21 cellular contexts compared by ENCODE assay signal in the genomic region with DNA sequence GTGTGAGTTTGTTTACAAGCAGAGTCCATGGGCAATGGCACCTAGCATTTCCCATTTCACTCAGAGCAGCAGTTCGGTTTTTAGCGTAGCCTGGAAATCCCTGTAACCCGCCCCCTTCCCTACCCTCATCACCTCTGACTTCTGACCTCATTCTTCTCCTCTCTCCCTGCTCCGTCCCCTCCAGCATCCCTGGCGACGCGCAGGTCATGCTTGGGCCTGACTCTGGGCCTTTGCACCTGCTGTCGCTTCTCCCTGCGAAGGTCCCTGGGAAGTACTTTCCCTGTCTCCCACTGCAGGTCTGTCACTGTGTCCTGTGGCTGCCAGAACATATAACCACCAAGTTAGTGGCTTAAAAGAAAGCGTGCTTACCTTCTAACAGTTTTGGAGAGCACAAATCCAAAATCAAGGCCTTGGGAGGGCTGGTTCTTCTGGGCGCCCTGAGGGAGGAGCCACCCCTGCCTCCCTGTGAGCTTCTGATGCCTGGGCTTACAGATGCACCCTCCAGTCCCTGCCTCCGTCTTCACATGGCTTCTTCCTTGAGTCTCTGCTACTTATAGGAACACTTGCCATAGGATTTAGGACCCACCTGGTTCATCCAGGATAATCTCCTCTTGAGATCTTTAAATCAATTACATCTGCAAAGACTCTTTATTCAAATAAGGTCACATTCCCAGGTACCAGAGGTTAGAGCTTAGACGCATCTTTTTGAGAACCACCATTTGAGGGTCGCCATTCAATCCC. TPM values are rescaled to one million over a fixed set of nuclear protein-coding genes. Genes with fewer than 3 reads are reported as not detected.
DNase-seq lines count a peak whose midpoint lies in the region; ATAC-seq and TF ChIP-seq lines count a peak whose summit lies in the region.
"Had no signal": no experiment of that assay in that cellular context is flagged by ENCODE, and none has a peak within 500 bp of the region (broad histone marks: within the 10 kb centered on the region; RNA-seq: fewer than 3 reads in every experiment).

No MANE protein-coding gene starts in this region.

- no peak for TF ChIP-seq CTCF in right atrium auricular region (IDR thresholded peaks at IDR 0.05)
- TF ChIP-seq CTCF in tibial artery (IDR thresholded peaks at IDR 0.05): no peak
- no peak for TF ChIP-seq CTCF in colonic mucosa (IDR thresholded peaks at IDR 0.05)
- TF ChIP-seq CTCF in upper lobe of right lung (IDR thresholded peaks at IDR 0.05): no peak

- H2BK15ac ChIP-seq in mesendoderm (replicated peaks; ENCODE audit: low read depth): no peak overlapping the region

- H3K4me1 ChIP-seq in right atrium auricular region (peaks cover 0 to 43% of the 10 kb centered on the region in 2 donors), mesendoderm (ENCODE audit: control insufficient read depth, low read depth, low read length) (peaks cover 29% of the 10 kb centered on the region), tibial artery (peaks cover 0 to 59% (median 33%) of the 10 kb centered on the region in 4 donors), colonic mucosa (no peaks in the 10 kb centered on the region), upper lobe of right lung (peaks cover 5% of the 10 kb centered on the region)

- H3K4me2 ChIP-seq in mesendoderm (ENCODE audit: low read length): no peak overlapping the region

- no peaks in the 10 kb centered on the region for H3K36me3 Mint-ChIP-seq in activated T-helper 17 cell treated with anti-CD3 and anti-CD28 coated beads, Interleukin-2, amount 50 U/mL, for 72 hours (ENCODE audit: low read depth)

- H2BK120ac ChIP-seq in mesendoderm (ENCODE audit: low read depth, low read length): no peak overlapping the region

- H3K4me3 ChIP-seq in right atrium auricular region (no peak overlapping the region), mesendoderm (ENCODE audit: low read length) (no peak overlapping the region), tibial artery (no peak overlapping the region), colonic mucosa (no peak overlapping the region), upper lobe of right lung (no peak overlapping the region)
- H3K4me3 ChIP-seq: MG63, vagina had no signal

- H3K27me3 Mint-ChIP-seq in activated T-helper 17 cell treated with anti-CD3 and anti-CD28 coated beads, Interleukin-2, amount 50 U/mL, for 72 hours: no peaks in the 10 kb centered on the region
- H3K27me3 Mint-ChIP-seq: IgD-negative memory B cell had no signal

- H3K36me3 ChIP-seq in right atrium auricular region (no peaks in the 10 kb centered on the region), mesendoderm (ENCODE audit: control insufficient read depth, insufficient read depth, low read length) (no peaks in the 10 kb centered on the region), tibial artery (no peaks in the 10 kb centered on the region), colonic mucosa (no peaks in the 10 kb centered on the region), upper lobe of right lung (no peaks in the 10 kb centered on the region)
- H3K36me3 ChIP-seq: MG63, vagina had no signal

- H3K56ac ChIP-seq in mesendoderm (ENCODE audit: low read length): peak overlapping the region; percentile 69

- no peak overlapping the region for H4K8ac ChIP-seq in mesendoderm (ENCODE audit: low read depth, low read length)

- H2AK5ac ChIP-seq in mesendoderm (ENCODE audit: low read length): peak overlapping the region; percentile 73

- H3K9ac ChIP-seq in mesendoderm (ENCODE audit: low read length) (no peak overlapping the region), colonic mucosa (ENCODE audit: low read depth in 2 of 2, low read length in 2 of 2) (no peak overlapping the region)

- H4K5ac ChIP-seq in mesendoderm (ENCODE audit: low read length): no peak overlapping the region

- no peak overlapping the region for H2BK5ac ChIP-seq in mesendoderm (ENCODE audit: low read length)

- no peak overlapping the region for H3K4ac ChIP-seq in mesendoderm (ENCODE audit: low read depth, low read length)

- no peak for ATAC-seq in left cardiac atrium
- no peak for ATAC-seq in activated T-helper 17 cell treated with anti-CD3 and anti-CD28 coated beads, Interleukin-2, amount 50 U/mL, for 72 hours (replicated peaks)
- no peak for ATAC-seq in upper lobe of right lung

- no CpG with 5 or more reads among the region's 14 CpGs for WGBS in mesendoderm (ENCODE audit: extremely low coverage, insufficient coverage, low lambda C conversion rate)

- H3K23ac ChIP-seq in mesendoderm (ENCODE audit: low read length): no peak overlapping the region

- peak overlapping the region; percentile 58 for H3K27ac Mint-ChIP-seq in activated T-helper 17 cell treated with anti-CD3 and anti-CD28 coated beads, Interleukin-2, amount 50 U/mL, for 72 hours

- intact Hi-C loops in left cardiac atrium (cut with DNase I) (no loop called here), tibial artery (cut with DNase I; ENCODE audit: low total_unique reads) (no loop called here), colonic mucosa (cut with DNase I) (loop anchor here (5.0 kb wide), 1 partner anchor 144 kb away; no protein-coding TSS in a partner anchor), upper lobe of right lung (cut with DNase I) (no loop called here)

- H3K79me2 ChIP-seq in mesendoderm (ENCODE audit: control insufficient read depth, insufficient read depth, low read length): no peaks in the 10 kb centered on the region

- H3K4me3 Mint-ChIP-seq in activated T-helper 17 cell treated with anti-CD3 and anti-CD28 coated beads, Interleukin-2, amount 50 U/mL, for 72 hours: no peak overlapping the region
- H3K4me3 Mint-ChIP-seq: IgD-negative memory B cell had no signal

- H3K9me3 ChIP-seq in right atrium auricular region: no peaks in the 10 kb centered on the region
- no peaks in the 10 kb centered on the region for H3K9me3 ChIP-seq in tibial artery
- H3K9me3 ChIP-seq in colonic mucosa: no peaks in the 10 kb centered on the region
- H3K9me3 ChIP-seq in upper lobe of right lung: no peaks in the 10 kb centered on the region
- H3K9me3 ChIP-seq: MG63, vagina had no signal

- DNase-seq in right atrium auricular region (ENCODE audit: low spot score) (no peak), left cardiac atrium (no peak), mesendoderm (no peak), tibial artery (no peak), colonic mucosa (no peak), T-helper 9 cell (no peak), upper lobe of right lung (no peak)
- DNase-seq: activated naive CD4-positive, alpha-beta T cell treated with Interleukin-2 at 50 U/mL for 16 hours; GDM1; MG63; NCI-H2171; NCI-H526 treated with DMSO at 0.1 percent for 48 hours; SIG-M5; T-helper 1 cell had no signal

- H3K4me1 Mint-ChIP-seq in activated T-helper 17 cell treated with anti-CD3 and anti-CD28 coated beads, Interleukin-2, amount 50 U/mL, for 72 hours: peaks cover 8% of the 10 kb centered on the region

- no peaks in the 10 kb centered on the region for H3K9me3 Mint-ChIP-seq in activated T-helper 17 cell treated with anti-CD3 and anti-CD28 coated beads, Interleukin-2, amount 50 U/mL, for 72 hours
- H3K9me3 Mint-ChIP-seq: IgD-negative memory B cell had no signal

- peak overlapping the region; percentile 81 to 89 for H3K27ac ChIP-seq in right atrium auricular region
- H3K27ac ChIP-seq in mesendoderm (ENCODE audit: low read depth, low read length): no peak overlapping the region
- H3K27ac ChIP-seq in tibial artery: peak overlapping the region; percentile 97 to 98
- H3K27ac ChIP-seq in colonic mucosa: no peak overlapping the region
- H3K27ac ChIP-seq in upper lobe of right lung: no peak overlapping the region
- H3K27ac ChIP-seq: C4-2B, VCaP had no signal

- H3K79me1 ChIP-seq in mesendoderm (ENCODE audit: low read length): no peaks in the 10 kb centered on the region

- H3K27me3 ChIP-seq in right atrium auricular region (no peaks in the 10 kb centered on the region), mesendoderm (ENCODE audit: insufficient read depth, low read length, poor library complexity) (no peaks in the 10 kb centered on the region), tibial artery (no peaks in the 10 kb centered on the region), colonic mucosa (no peaks in the 10 kb centered on the region), upper lobe of right lung (no peaks in the 10 kb centered on the region)
- H3K27me3 ChIP-seq: MG63, vagina had no signal

- no peak overlapping the region for H3K18ac ChIP-seq in mesendoderm (ENCODE audit: low read length)

RNA-seq across cellular contexts. Expression of a gene that starts 8.1 kb away (rescaled TPM):
- total RNA-seq in right atrium auricular region: 1 to 10 TPM; 1.0 to 4.5 TPM
- total RNA-seq in left cardiac atrium: 1 to 10 TPM; 2.3 to 2.4 TPM
- total RNA-seq in activated T-helper 17 cell treated with anti-CD3 and anti-CD28 coated beads, Interleukin-2, amount 50 U/mL, for 72 hours: 1 to 10 TPM in 1 of 2 donors, under 1 TPM in 1; 0.43 to 2.5 TPM
- 111 TPM for polyA plus RNA-seq in mesendoderm (2013, experiment 1 of 2)
- polyA plus RNA-seq in mesendoderm (2013, experiment 2 of 2): 108 TPM
- 10 to 100 TPM; 32.5 to 34.7 TPM for total RNA-seq in colonic mucosa
- total RNA-seq in upper lobe of right lung: 50.9 TPM
- total RNA-seq: vagina had no signal
- polyA plus RNA-seq: IgD-negative memory B cell had no signal

RNA-seq across cellular contexts. Expression of a gene that starts 28.7 kb away (rescaled TPM):
- 10 to 100 TPM; 71.2 to 88.5 TPM for total RNA-seq in right atrium auricular region
- 10 to 100 TPM; 69.3 to 99.6 TPM for total RNA-seq in left cardiac atrium
- total RNA-seq in activated T-helper 17 cell treated with anti-CD3 and anti-CD28 coated beads, Interleukin-2, amount 50 U/mL, for 72 hours: 100 to 1,000 TPM; 271 to 319 TPM
- 86.5 TPM for polyA plus RNA-seq in mesendoderm (2013, experiment 1 of 2)
- polyA plus RNA-seq in mesendoderm (2013, experiment 2 of 2): 91.0 TPM
- 100 to 1,000 TPM; 114 to 133 TPM for total RNA-seq in colonic mucosa
- 178 TPM for total RNA-seq in upper lobe of right lung

RNA-seq across cellular contexts. Expression of a gene that starts 32.3 kb away (rescaled TPM):
- not detected for total RNA-seq in right atrium auricular region
- not detected for total RNA-seq in left cardiac atrium
- total RNA-seq in activated T-helper 17 cell treated with anti-CD3 and anti-CD28 coated beads, Interleukin-2, amount 50 U/mL, for 72 hours: not detected
- polyA plus RNA-seq in mesendoderm (2013, experiment 1 of 2): not detected
- not detected for polyA plus RNA-seq in mesendoderm (2013, experiment 2 of 2)
- not detected for total RNA-seq in colonic mucosa
- not detected for total RNA-seq in upper lobe of right lung
- total RNA-seq: A673, cerebellum, vagina had no signal
- polyA plus RNA-seq: IgD-negative memory B cell had no signal

Comparison
In these comparisons a context has a peak if more than half of its experiments do, and no peak if none do; other contexts are left out.
1. H3K27ac ChIP-seq: peak in right atrium auricular region (2 of 2) and tibial artery (2 of 2); none in mesendoderm (single experiment), colonic mucosa (single experiment) and upper lobe of right lung (single experiment).